Comparison of ENCODE assay signal across 2 cellular contexts in the genomic region with DNA sequence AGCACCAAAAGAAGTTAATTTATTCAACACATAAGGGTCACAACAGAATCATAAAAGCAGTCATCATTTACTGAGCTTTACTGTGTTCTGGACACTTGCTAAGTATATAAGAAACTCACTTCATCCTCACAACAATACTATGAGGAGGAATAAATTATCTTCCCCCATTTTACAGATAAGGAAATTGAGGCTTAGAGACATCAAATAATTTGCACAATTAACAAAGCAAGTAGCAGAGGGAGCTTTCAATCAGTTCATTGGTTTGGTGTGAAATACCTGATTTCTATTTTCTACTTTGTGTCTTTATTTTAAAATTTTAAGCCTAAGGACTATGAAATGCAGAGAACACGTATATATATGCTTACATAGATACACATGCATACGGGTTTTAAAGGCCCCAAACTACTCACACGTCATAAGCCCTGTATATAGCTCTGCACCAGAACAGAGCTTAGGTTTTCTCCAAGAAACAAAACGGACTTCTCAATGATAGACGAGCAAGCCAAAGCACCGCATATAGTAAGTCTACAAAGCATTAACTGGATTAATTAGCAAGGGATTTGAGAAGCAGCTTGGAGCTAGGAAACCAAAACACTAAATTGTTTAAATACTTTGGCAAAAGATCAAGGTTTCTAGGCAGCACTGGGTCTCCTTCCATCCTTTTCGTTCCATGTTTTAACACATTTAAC.
A peak's percentile ranks its signal among the peaks of the same experiment; 100 is the strongest.
TF ChIP-seq lines count a peak whose summit lies in the region.

No MANE protein-coding gene starts in this region.

TF ChIP-seq in IMR-90, 13 proteins besides CTCF, POLR2A, EP300 and RAD21:
- TF ChIP-seq RCOR1 (IDR thresholded peaks at IDR 0.05; ENCODE audit: insufficient replicate concordance, low read length) (no peak), CEBPB (IDR thresholded peaks at IDR 0.05; ENCODE audit: low read depth, low read length) (no peak), CHD1 (IDR thresholded peaks at IDR 0.05; ENCODE audit: low read depth, low read length) (no peak), SMC3 (IDR thresholded peaks at IDR 0.05; ENCODE audit: low read depth, low read length) (no peak), FOS (IDR thresholded peaks at IDR 0.05; ENCODE audit: low read depth, low read length) (no peak), MXI1 (IDR thresholded peaks at IDR 0.05; ENCODE audit: borderline replicate concordance, low read depth, low read length) (no peak), MAFK (IDR thresholded peaks at IDR 0.05; ENCODE audit: low read depth, low read length) (no peak), BHLHE40 (IDR thresholded peaks at IDR 0.05; ENCODE audit: low read depth, low read length) (no peak), NFE2L2 (IDR thresholded peaks at IDR 0.05; ENCODE audit: low read depth, low read length) (no peak), MAZ (IDR thresholded peaks at IDR 0.05; ENCODE audit: borderline replicate concordance, low read depth, low read length) (no peak), RFX5 (IDR thresholded peaks at IDR 0.05; ENCODE audit: low read depth, low read length) (no peak), ELK1 (IDR thresholded peaks at IDR 0.05; ENCODE audit: borderline replicate concordance, low read depth, low read length) (no peak)
- TF ChIP-seq, protein P1, sequence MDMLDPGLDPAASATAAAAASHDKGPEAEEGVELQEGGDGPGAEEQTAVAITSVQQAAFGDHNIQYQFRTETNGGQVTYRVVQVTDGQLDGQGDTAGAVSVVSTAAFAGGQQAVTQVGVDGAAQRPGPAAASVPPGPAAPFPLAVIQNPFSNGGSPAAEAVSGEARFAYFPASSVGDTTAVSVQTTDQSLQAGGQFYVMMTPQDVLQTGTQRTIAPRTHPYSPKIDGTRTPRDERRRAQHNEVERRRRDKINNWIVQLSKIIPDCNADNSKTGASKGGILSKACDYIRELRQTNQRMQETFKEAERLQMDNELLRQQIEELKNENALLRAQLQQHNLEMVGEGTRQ (IDR thresholded peaks at IDR 0.05; ENCODE audit: low read depth, low read length), result no peak

TF ChIP-seq in GM12878, 131 proteins besides CTCF, POLR2A, EP300 and RAD21:
- no peak for TF ChIP-seq SUPT20H (IDR thresholded peaks at IDR 0.05; ENCODE audit: borderline replicate concordance, control insufficient read depth, low read depth, low read length)
- 0 out of 2 replicates have a peak, but pooled peaks have one; percentile 17 for TF ChIP-seq TCF7 (IDR thresholded peaks at IDR 0.05; ENCODE audit: borderline replicate concordance)
- TF ChIP-seq CREM (IDR thresholded peaks at IDR 0.05; ENCODE audit: low read depth), result no peak
